10 cellular contexts compared by ENCODE assay signal in the genomic region with DNA sequence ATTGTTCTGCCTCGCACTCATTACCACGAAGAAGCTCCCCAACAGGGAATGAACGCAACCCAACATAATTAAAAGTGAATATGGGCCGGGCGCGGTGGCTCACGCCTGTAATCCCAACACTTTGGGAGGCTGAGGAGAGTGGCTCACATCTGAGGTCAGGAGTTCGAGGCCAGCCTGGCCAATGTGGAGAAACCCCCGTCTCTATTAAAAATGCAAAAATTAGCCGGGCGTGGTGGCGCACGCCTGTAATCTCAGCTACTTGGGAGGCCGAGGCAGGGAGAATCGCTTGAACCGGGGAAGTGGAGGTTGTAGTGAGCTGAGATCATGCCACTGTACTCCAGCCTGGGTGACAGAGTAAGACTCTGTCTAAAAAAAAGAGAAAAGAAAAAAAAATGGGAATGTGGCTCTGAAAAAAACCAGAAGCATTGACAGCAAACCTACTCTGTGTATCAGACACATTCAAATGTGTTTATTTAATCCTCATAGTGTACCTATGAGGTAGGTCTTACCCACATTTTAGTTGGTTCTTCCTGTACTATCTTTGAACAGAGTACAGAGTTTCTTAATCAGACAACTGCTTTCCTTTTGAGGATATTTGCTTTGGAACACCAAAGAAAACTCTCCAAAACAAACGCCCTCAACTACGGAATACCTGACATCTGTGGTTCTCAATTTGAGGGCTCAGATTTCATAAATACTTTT.
DNase-seq lines count a peak whose midpoint lies in the region; ATAC-seq, FAIRE-seq and TF ChIP-seq lines count a peak whose summit lies in the region.
"Had no signal": no experiment of that assay in that cellular context is flagged by ENCODE, and none has a peak within 500 bp of the region (broad histone marks: within the 10 kb centered on the region; RNA-seq: fewer than 3 reads in every experiment).

No MANE protein-coding gene starts in this region.

- intact Hi-C loops in left cardiac atrium (cut with DNase I) (loop anchor here in 1 of 2 donors (5.0 kb wide), 2 partner anchors 48 to 342 kb away; partner anchors contain the start of gene TSC22D1), upper lobe of right lung (cut with DNase I) (no loop called here)

- DNase-seq in cardiac muscle cell (ENCODE audit: low read depth in 1 of 2, low spot score in 1 of 2) = no peak
- DNase-seq in left cardiac atrium = no peak
- no peak for DNase-seq in bronchial epithelial cell (ENCODE audit: low read depth)
- no peak for DNase-seq in upper lobe of right lung
- DNase-seq in T1000 (lab: John Stamatoyannopoulos, UW) = no peak
- no peak for DNase-seq in RPMI8226
- DNase-seq in NCI-H82 treated with DMSO at 0.1 percent for 48 hours (lab: John Stamatoyannopoulos, UW; ENCODE audit: unreplicated experiment) = no peak
- DNase-seq: activated CD8-positive, alpha-beta memory T cell treated with anti-CD3 and anti-CD28 coated beads, Interleukin-2, amount 50 U/mL, for 48 hours; Calu3 had no signal

- H3K27me3 ChIP-seq in cardiac muscle cell (no peaks in the 10 kb centered on the region), bronchial epithelial cell (ENCODE audit: control insufficient read depth, insufficient read depth, low read length) (no peaks in the 10 kb centered on the region), upper lobe of right lung (no peaks in the 10 kb centered on the region)

- no peak for FAIRE-seq in bronchial epithelial cell (lab: Jason Lieb, UNC)

- H3K4me1 ChIP-seq in cardiac muscle cell (ENCODE audit: low read depth) (no peaks in the 10 kb centered on the region), mesodermal cell (ENCODE audit: control insufficient read depth, insufficient read depth, low read length, poor library complexity, severe bottlenecking) (peaks cover 15% of the 10 kb centered on the region), upper lobe of right lung (peaks cover 26% of the 10 kb centered on the region)

- H3K4me3 ChIP-seq in cardiac muscle cell (no peak overlapping the region), bronchial epithelial cell (ENCODE audit: low read depth, low read length) (peak overlapping the region; percentile 57), mesodermal cell (ENCODE audit: extremely low read depth, insufficient read depth, low read length, poor library complexity, severe bottlenecking) (peak overlapping the region; percentile 56), upper lobe of right lung (peak overlapping the region; percentile 54)

- H3K36me3 ChIP-seq in cardiac muscle cell = no peaks in the 10 kb centered on the region
- no peaks in the 10 kb centered on the region for H3K36me3 ChIP-seq in bronchial epithelial cell (ENCODE audit: control insufficient read depth, insufficient read depth, low read length)
- H3K36me3 ChIP-seq in mesodermal cell (ENCODE audit: control insufficient read depth, insufficient read depth, low read length) = no peaks in the 10 kb centered on the region
- no peaks in the 10 kb centered on the region for H3K36me3 ChIP-seq in upper lobe of right lung

- H3K9me3 ChIP-seq in cardiac muscle cell (ENCODE audit: low read depth) (no peaks in the 10 kb centered on the region), mesodermal cell (ENCODE audit: control insufficient read depth, low read length) (no peaks in the 10 kb centered on the region), upper lobe of right lung (no peaks in the 10 kb centered on the region)

- ATAC-seq in left cardiac atrium (no peak), upper lobe of right lung (no peak)

- H3K27ac ChIP-seq in cardiac muscle cell (peak overlapping the region; percentile 90), mesodermal cell (ENCODE audit: low read depth, low read length, severe bottlenecking) (peak overlapping the region; percentile 99), upper lobe of right lung (peak overlapping the region; percentile 90)

- TF ChIP-seq CTCF in cardiac muscle cell (IDR thresholded peaks at IDR 0.05; ENCODE audit: low read depth, low read length) = no peak
- TF ChIP-seq CTCF in bronchial epithelial cell (IDR thresholded peaks at IDR 0.05; ENCODE audit: insufficient read depth, low read length, severe bottlenecking) = no peak
- no peak for TF ChIP-seq CTCF in upper lobe of right lung (IDR thresholded peaks at IDR 0.05)

- WGBS in mesodermal cell (ENCODE audit: insufficient coverage in 2 of 2), 2 experiments = 96% methylated on average over 11 to 13 of the region's 18 CpGs
